In the genomic region with DNA sequence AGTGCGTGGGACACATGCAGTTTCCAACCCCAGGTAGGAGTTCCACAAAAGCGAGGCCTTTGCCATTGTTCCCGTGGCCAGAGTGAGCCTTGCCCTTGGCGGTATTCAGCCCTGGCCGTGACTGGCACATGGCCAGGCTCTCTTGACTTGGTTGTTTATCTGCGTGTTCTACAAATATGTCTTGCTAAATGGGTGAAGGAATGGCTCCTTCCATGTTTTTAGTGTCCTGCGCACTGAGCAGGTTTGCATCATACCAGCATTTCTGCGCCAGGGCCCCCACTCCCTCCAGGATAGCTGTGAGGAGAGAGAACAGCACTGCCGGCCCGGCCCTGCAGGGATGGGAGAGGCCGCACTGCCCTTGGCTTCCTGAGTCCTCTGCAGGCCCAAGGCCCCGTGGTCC, we compare ENCODE assay signal across 9 cellular contexts. TPM values are rescaled to one million over a fixed set of nuclear protein-coding genes. Genes with fewer than 3 reads are reported as not detected.
DNase-seq lines count a peak whose midpoint lies in the region; ATAC-seq and TF ChIP-seq lines count a peak whose summit lies in the region.
"Had no signal": no experiment of that assay in that cellular context is flagged by ENCODE, and none has a peak within 500 bp of the region (broad histone marks: within the 10 kb centered on the region; RNA-seq: fewer than 3 reads in every experiment).

No MANE protein-coding gene starts in this region.

- no peaks in the 10 kb centered on the region for H3K9me3 Mint-ChIP-seq in CD8-positive, alpha-beta T cell
- no peaks in the 10 kb centered on the region for H3K9me3 Mint-ChIP-seq in activated CD8-positive, alpha-beta T cell treated with anti-CD3 and anti-CD28 coated beads, Interleukin-2, amount 10 ng/mL, durations not matched to agents 7 days and 5 days (ENCODE audit: insufficient read depth)

- H3K9me3 ChIP-seq in CD8-positive, alpha-beta T cell (ENCODE audit: low read length): no peaks in the 10 kb centered on the region
- H3K9me3 ChIP-seq in psoas muscle: no peaks in the 10 kb centered on the region

- H3K36me3 Mint-ChIP-seq in CD8-positive, alpha-beta T cell: peaks cover 55% of the 10 kb centered on the region
- H3K36me3 Mint-ChIP-seq in activated CD8-positive, alpha-beta T cell treated with anti-CD3 and anti-CD28 coated beads, Interleukin-2, amount 10 ng/mL, durations not matched to agents 7 days and 5 days (ENCODE audit: low read depth): peaks cover 32% of the 10 kb centered on the region

- no peak for TF ChIP-seq CTCF in CD8-positive, alpha-beta T cell (IDR thresholded peaks at IDR 0.05)
- TF ChIP-seq CTCF in psoas muscle (IDR thresholded peaks at IDR 0.05): no peak

- intact Hi-C loops in CD8-positive, alpha-beta T cell (cut with DNase I, micrococcal nuclease): loop anchor here in 1 of 2 experiments (2.0 kb wide), 1 partner anchor 55 kb away; the partner anchor contains the start of genes ACO2 and PHF5A
- intact Hi-C loops in psoas muscle (cut with DNase I): loop anchor here in 1 of 2 donors (10.0 kb wide), 1 partner anchor 199 kb away; no protein-coding TSS in a partner anchor

- peaks cover 15% of the 10 kb centered on the region for H3K4me1 Mint-ChIP-seq in CD8-positive, alpha-beta T cell (ENCODE audit: low read depth)
- H3K4me1 Mint-ChIP-seq in activated CD8-positive, alpha-beta T cell treated with anti-CD3 and anti-CD28 coated beads, Interleukin-2, amount 10 ng/mL, durations not matched to agents 7 days and 5 days (ENCODE audit: low read depth): peaks cover 13% of the 10 kb centered on the region

- H3K27ac Mint-ChIP-seq in CD8-positive, alpha-beta T cell: peak overlapping the region; percentile 49
- H3K27ac Mint-ChIP-seq in activated CD8-positive, alpha-beta T cell treated with anti-CD3 and anti-CD28 coated beads, Interleukin-2, amount 10 ng/mL, durations not matched to agents 7 days and 5 days: peak overlapping the region; percentile 80

- CTCF ChIA-PET in CD8-positive, alpha-beta T cell (lab: Charles Lee): interaction anchor here (1.0 to 6.8 kb wide), 6 partner anchors 11 to 602 kb away, joined by 3 to 132 read pairs (median 4); no protein-coding TSS in a partner anchor
- CTCF ChIA-PET in activated CD8-positive, alpha-beta T cell treated with anti-CD3 and anti-CD28 coated beads, Interleukin-2, amount 10 ng/mL, durations not matched to agents 7 days and 5 days (lab: Charles Lee): interaction anchor here (0.9 to 7.3 kb wide), 4 partner anchors 9 to 143 kb away, joined by 3 to 129 read pairs (median 4); partner anchors contain the start of gene TEF

- H3K4me3 ChIP-seq in CD8-positive, alpha-beta T cell (ENCODE audit: low read depth, low read length): peak overlapping the region; percentile 25
- H3K4me3 ChIP-seq in psoas muscle: no peak overlapping the region

- no peaks in the 10 kb centered on the region for H3K27me3 Mint-ChIP-seq in CD8-positive, alpha-beta T cell (ENCODE audit: low read depth)
- H3K27me3 Mint-ChIP-seq in activated CD8-positive, alpha-beta T cell treated with anti-CD3 and anti-CD28 coated beads, Interleukin-2, amount 10 ng/mL, durations not matched to agents 7 days and 5 days (ENCODE audit: low read depth): no peaks in the 10 kb centered on the region

- ATAC-seq in CD8-positive, alpha-beta T cell: no peak
- no peak for ATAC-seq in activated CD8-positive, alpha-beta T cell treated with anti-CD3 and anti-CD28 coated beads, Interleukin-2, amount 10 ng/mL, durations not matched to agents 7 days and 5 days
- ATAC-seq in psoas muscle (peak in 3 of 4 donors; percentile 4 to 14 (median 6)), HG03457 (IDR thresholded peaks at IDR 0.05; ENCODE audit: unreplicated experiment) (no peak), GM21367 (IDR thresholded peaks at IDR 0.05; ENCODE audit: unreplicated experiment) (no peak), GM21390 (IDR thresholded peaks at IDR 0.05; ENCODE audit: unreplicated experiment) (no peak), GM19023 (IDR thresholded peaks at IDR 0.05; ENCODE audit: unreplicated experiment) (no peak)

- H3K4me3 Mint-ChIP-seq in CD8-positive, alpha-beta T cell: no peak overlapping the region
- H3K4me3 Mint-ChIP-seq in activated CD8-positive, alpha-beta T cell treated with anti-CD3 and anti-CD28 coated beads, Interleukin-2, amount 10 ng/mL, durations not matched to agents 7 days and 5 days: no peak overlapping the region

- peaks cover 19% of the 10 kb centered on the region for H3K4me1 ChIP-seq in CD8-positive, alpha-beta T cell (ENCODE audit: insufficient read depth, low read length)
- H3K4me1 ChIP-seq in psoas muscle: peaks cover 27% of the 10 kb centered on the region

- no peaks in the 10 kb centered on the region for H3K27me3 ChIP-seq in CD8-positive, alpha-beta T cell (ENCODE audit: insufficient read depth, low read length)
- H3K27me3 ChIP-seq in psoas muscle (ENCODE audit: insufficient read depth in 3 of 3, low read length in 2 of 3): no peaks in the 10 kb centered on the region

- peaks cover 45% of the 10 kb centered on the region for H3K36me3 ChIP-seq in CD8-positive, alpha-beta T cell (ENCODE audit: insufficient read depth, low read length)
- peaks cover 20 to 96% of the 10 kb centered on the region in 2 donors for H3K36me3 ChIP-seq in psoas muscle (ENCODE audit: insufficient read depth in 1 of 2, low read depth in 1 of 2)

- POLR2A ChIA-PET in CD8-positive, alpha-beta T cell (lab: Charles Lee): interaction anchor here (1.0 to 3.4 kb wide), 6 partner anchors 19 to 121 kb away, joined by 3 to 14 read pairs (median 4); partner anchors contain the start of genes ACO2, PHF5A and PMM1
- POLR2A ChIA-PET in activated CD8-positive, alpha-beta T cell treated with anti-CD3 and anti-CD28 coated beads, Interleukin-2, amount 10 ng/mL, durations not matched to agents 7 days and 5 days (lab: Charles Lee): interaction anchor here (0.9 kb wide), 1 partner anchor 56 kb away, joined by 5 read pairs; the partner anchor contains the start of gene PHF5A

- WGBS in psoas muscle, 3 donors: 41 to 54% (median 42%) methylated on average over 12 of the region's 12 CpGs

- peak overlapping the region; percentile 55 for H3K27ac ChIP-seq in CD8-positive, alpha-beta T cell (ENCODE audit: low read depth, low read length)
- peak overlapping the region; percentile 72 for H3K27ac ChIP-seq in psoas muscle

- DNase-seq in CD8-positive, alpha-beta T cell: no peak
- DNase-seq in activated CD8-positive, alpha-beta T cell treated with anti-CD3 and anti-CD28 coated beads, Interleukin-2, amount 10 ng/mL, durations not matched to agents 7 days and 5 days: no peak
- DNase-seq in foreskin melanocyte: peak; percentile 76
- DNase-seq in psoas muscle: peak; percentile 70 to 74
- DNase-seq: NCI-H2227 treated with DMSO at 0.1 percent for 48 hours had no signal

RNA-seq across cellular contexts. Expression of gene POLR3H, which starts 20.0 kb away (rescaled TPM):
- 10 to 100 TPM; 11.2 to 11.7 TPM for total RNA-seq in CD8-positive, alpha-beta T cell
- 10 to 100 TPM; 31.3 to 31.9 TPM for total RNA-seq in activated CD8-positive, alpha-beta T cell treated with anti-CD3 and anti-CD28 coated beads, Interleukin-2, amount 10 ng/mL, durations not matched to agents 7 days and 5 days
- 10 to 100 TPM; 13.1 to 23.2 (median 18.5) TPM for total RNA-seq in psoas muscle
- polyA plus RNA-seq in psoas muscle: 10 to 100 TPM; 17.1 to 28.6 (median 17.2) TPM

RNA-seq across cellular contexts. Expression of gene CSDC2, which starts 36.5 kb away (rescaled TPM):
- total RNA-seq in CD8-positive, alpha-beta T cell: not detected
- total RNA-seq in activated CD8-positive, alpha-beta T cell treated with anti-CD3 and anti-CD28 coated beads, Interleukin-2, amount 10 ng/mL, durations not matched to agents 7 days and 5 days: not detected
- total RNA-seq in psoas muscle: 1 to 10 TPM in 1 of 4 donors, under 1 TPM in 3; 0.27 to 1.1 (median 0.77) TPM
- under 1 TPM; 0.60 to 0.69 (median 0.66) TPM for polyA plus RNA-seq in psoas muscle

RNA-seq across cellular contexts. Expression of gene ACO2, which starts 55.4 kb away (rescaled TPM):
- 10 to 100 TPM; 83.7 to 95.2 TPM for total RNA-seq in CD8-positive, alpha-beta T cell
- total RNA-seq in activated CD8-positive, alpha-beta T cell treated with anti-CD3 and anti-CD28 coated beads, Interleukin-2, amount 10 ng/mL, durations not matched to agents 7 days and 5 days: 10 to 100 TPM; 91.8 to 97.1 TPM
- total RNA-seq in psoas muscle: 100 to 1,000 TPM; 422 to 513 (median 474) TPM
- 100 to 1,000 TPM; 346 to 459 (median 402) TPM for polyA plus RNA-seq in psoas muscle

RNA-seq across cellular contexts. Expression of gene PHF5A, which starts 55.8 kb away (rescaled TPM):
- total RNA-seq in CD8-positive, alpha-beta T cell: 10 to 100 TPM; 52.9 to 57.4 TPM
- total RNA-seq in activated CD8-positive, alpha-beta T cell treated with anti-CD3 and anti-CD28 coated beads, Interleukin-2, amount 10 ng/mL, durations not matched to agents 7 days and 5 days: 10 to 100 TPM; 58.8 to 62.1 TPM
- total RNA-seq in psoas muscle: 10 to 100 TPM; 19.9 to 40.0 (median 23.4) TPM
- 10 to 100 TPM; 34.3 to 79.2 (median 49.0) TPM for polyA plus RNA-seq in psoas muscle

Comparison
In these comparisons a context has a peak if more than half of its experiments do, and no peak if none do; other contexts are left out.
1. ATAC-seq: peak in psoas muscle (3 of 4); none in CD8-positive, alpha-beta T cell (single experiment), activated CD8-positive, alpha-beta T cell treated with anti-CD3 and anti-CD28 coated beads, Interleukin-2, amount 10 ng/mL, durations not matched to agents 7 days and 5 days (single experiment), HG03457 (single experiment), GM21367 (single experiment), GM21390 (single experiment) and GM19023 (single experiment).
2. DNase-seq: peak in foreskin melanocyte (single experiment) and psoas muscle (2 of 2); none in CD8-positive, alpha-beta T cell (0 of 7) and activated CD8-positive, alpha-beta T cell treated with anti-CD3 and anti-CD28 coated beads, Interleukin-2, amount 10 ng/mL, durations not matched to agents 7 days and 5 days (single experiment).
3. RNA of gene ACO2, which starts 55.4 kb away (total RNA-seq): 422 to 513 TPM in psoas muscle; 91.8 to 97.1 TPM in activated CD8-positive, alpha-beta T cell treated with anti-CD3 and anti-CD28 coated beads, Interleukin-2, amount 10 ng/mL, durations not matched to agents 7 days and 5 days and 83.7 to 95.2 TPM in CD8-positive, alpha-beta T cell; every median in the first group is over 4 times any median in the second.